In the genomic region with DNA sequence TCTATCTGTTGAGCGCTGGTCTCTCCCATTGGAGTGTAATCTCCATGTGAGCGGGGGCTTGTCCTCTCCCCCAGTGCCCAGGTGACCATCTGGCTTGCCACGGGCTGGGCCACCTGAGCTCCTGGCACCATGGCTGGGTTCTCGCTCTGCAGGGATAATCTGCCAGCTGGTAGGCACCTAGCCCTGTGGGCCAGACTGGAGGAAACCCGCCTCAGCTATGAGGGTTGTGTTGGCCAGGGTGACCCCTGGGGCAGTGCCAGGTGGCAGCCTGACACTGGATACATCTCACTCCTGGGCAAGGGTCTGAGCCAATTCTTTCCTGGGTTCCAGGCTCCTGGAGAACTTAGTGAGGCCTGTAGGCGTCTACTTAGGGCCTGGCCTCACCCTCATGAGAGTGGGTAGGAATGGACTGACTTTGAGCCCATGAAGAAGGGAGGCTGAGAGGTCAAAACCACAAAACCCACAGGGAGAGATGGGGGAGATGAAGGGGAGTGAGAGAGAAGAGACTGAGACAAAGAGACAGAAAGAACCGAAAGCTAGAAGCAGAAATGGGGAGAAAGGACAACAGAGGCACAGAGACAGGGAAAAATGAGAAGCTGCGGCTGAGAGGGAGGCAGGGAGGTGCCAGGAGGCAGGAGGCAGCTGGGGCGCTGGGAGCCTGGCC, we compare ENCODE assay signal across 1 cellular context.
TF ChIP-seq lines count a peak whose summit lies in the region.

No MANE protein-coding gene starts in this region.

TF ChIP-seq in H1, 55 proteins besides CTCF, POLR2A, EP300 and RAD21 (continued from another document):
- TF ChIP-seq CHD7 (IDR thresholded peaks at IDR 0.05; ENCODE audit: insufficient replicate concordance, low read length) (no peak), HDAC6 (IDR thresholded peaks at IDR 0.05; ENCODE audit: low read depth, low read length) (no peak), SRF (IDR thresholded peaks at IDR 0.05; ENCODE audit: low read depth, low read length) (no peak), E2F6 (IDR thresholded peaks at IDR 0.05) (no peak), TCF12 (IDR thresholded peaks at IDR 0.05; ENCODE audit: low read depth, low read length) (no peak), SUZ12 (IDR thresholded peaks at IDR 0.05; ENCODE audit: low read length) (no peak), JUN (IDR thresholded peaks at IDR 0.05; ENCODE audit: low read depth, low read length) (no peak), POLR2AphosphoS5 (IDR thresholded peaks at IDR 0.05; ENCODE audit: low read depth, low read length) (no peak), SIX5 (IDR thresholded peaks at IDR 0.05; ENCODE audit: low read depth, low read length) (no peak), ZNF274 (IDR thresholded peaks at IDR 0.05; ENCODE audit: borderline replicate concordance, extremely low read depth, low read length) (no peak), FOSL1 (IDR thresholded peaks at IDR 0.05; ENCODE audit: insufficient read depth, low read depth, low read length) (no peak)
- TF ChIP-seq, protein P1, sequence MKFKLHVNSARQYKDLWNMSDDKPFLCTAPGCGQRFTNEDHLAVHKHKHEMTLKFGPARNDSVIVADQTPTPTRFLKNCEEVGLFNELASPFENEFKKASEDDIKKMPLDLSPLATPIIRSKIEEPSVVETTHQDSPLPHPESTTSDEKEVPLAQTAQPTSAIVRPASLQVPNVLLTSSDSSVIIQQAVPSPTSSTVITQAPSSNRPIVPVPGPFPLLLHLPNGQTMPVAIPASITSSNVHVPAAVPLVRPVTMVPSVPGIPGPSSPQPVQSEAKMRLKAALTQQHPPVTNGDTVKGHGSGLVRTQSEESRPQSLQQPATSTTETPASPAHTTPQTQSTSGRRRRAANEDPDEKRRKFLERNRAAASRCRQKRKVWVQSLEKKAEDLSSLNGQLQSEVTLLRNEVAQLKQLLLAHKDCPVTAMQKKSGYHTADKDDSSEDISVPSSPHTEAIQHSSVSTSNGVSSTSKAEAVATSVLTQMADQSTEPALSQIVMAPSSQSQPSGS (IDR thresholded peaks at IDR 0.05; ENCODE audit: low read length), result no peak
